In the genomic region with DNA sequence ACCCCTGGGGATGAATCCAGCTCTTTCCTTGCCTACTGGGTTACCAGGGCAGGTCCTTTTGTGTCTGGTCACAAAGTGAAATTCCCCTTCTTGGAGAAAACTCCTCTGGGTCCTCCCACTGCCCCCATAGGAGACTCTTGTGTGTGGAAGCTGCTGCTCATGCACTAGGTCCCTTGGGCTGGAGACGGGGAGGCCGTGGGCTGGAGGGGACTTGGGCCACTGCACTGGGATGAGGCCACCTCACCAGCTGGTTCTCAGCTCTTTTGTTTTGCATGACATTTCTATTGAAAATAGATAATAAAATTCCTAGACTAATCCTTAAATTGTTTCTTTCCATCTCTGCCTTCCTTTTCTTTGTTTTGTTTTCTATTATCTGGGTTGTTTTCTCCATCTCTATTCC, we compare ENCODE assay signal across 25 cellular contexts.
"Had no signal": no experiment of that assay in that cellular context is flagged by ENCODE, and none has a peak within 500 bp of the region (broad histone marks: within the 10 kb centered on the region; RNA-seq: fewer than 3 reads in every experiment).

No MANE protein-coding gene starts in this region.

- H3K9me2 ChIP-seq: SK-N-SH had no signal

- H3K4me1 ChIP-seq: ascending aorta, body of pancreas, Peyer's patch, SJCRH30 had no signal

- H3K36me3 Mint-ChIP-seq: activated CD4-positive, alpha-beta memory T cell treated with anti-CD3 and anti-CD28 coated beads for 36 hours; activated naive CD4-positive, alpha-beta T cell treated with anti-CD3 and anti-CD28 coated beads, Interleukin-2, amount 10 ng/mL, durations not matched to agents 7 days and 5 days had no signal

- H3K27ac Mint-ChIP-seq: activated CD4-positive, alpha-beta memory T cell treated with anti-CD3 and anti-CD28 coated beads for 36 hours; activated CD4-positive, alpha-beta T cell treated with anti-CD3 and anti-CD28 coated beads, Interleukin-2, amount 10 ng/mL, durations not matched to agents 7 days and 5 days; activated naive CD4-positive, alpha-beta T cell treated with anti-CD3 and anti-CD28 coated beads, Interleukin-2, amount 10 ng/mL, durations not matched to agents 7 days and 5 days; activated naive CD8-positive, alpha-beta T cell treated with anti-CD3 and anti-CD28 coated beads, Interleukin-2, amount 50 U/mL, for 24 hours; activated T-helper 1 cell treated with anti-CD3 and anti-CD28 coated beads, Interleukin-12 subunit alpha, Interleukin-12 subunit beta, Interleukin-2, Interleukin-4 antibody, amounts not matched to agents 30 ng/mL and 10 ng/mL and 1 ng/mL, durations not matched to agents 14 hours and 24 hours and 36 hours had no signal

- H3K9me3 Mint-ChIP-seq: activated CD4-positive, alpha-beta memory T cell treated with anti-CD3 and anti-CD28 coated beads for 36 hours; activated naive CD4-positive, alpha-beta T cell treated with anti-CD3 and anti-CD28 coated beads, Interleukin-2, amount 10 ng/mL, durations not matched to agents 7 days and 5 days; activated naive CD8-positive, alpha-beta T cell treated with anti-CD3 and anti-CD28 coated beads, Interleukin-2, amount 50 U/mL, for 24 hours had no signal

- ATAC-seq: activated naive CD8-positive, alpha-beta T cell treated with anti-CD3 and anti-CD28 coated beads, Interleukin-2, amount 50 U/mL, for 24 hours; body of pancreas had no signal

- H3K27ac ChIP-seq: ascending aorta, body of pancreas, Peyer's patch, RWPE1, SJCRH30, VCaP had no signal

- H3K36me3 ChIP-seq: ascending aorta, Peyer's patch, SJCRH30 had no signal

- H3K4me2 ChIP-seq: SK-N-SH had no signal

- H3K9me3 ChIP-seq: ascending aorta, body of pancreas, Peyer's patch, SJCRH30, SK-N-SH had no signal

- H3K4me3 ChIP-seq: ascending aorta, body of pancreas, Peyer's patch, SJCRH30 had no signal

- H3K27me3 Mint-ChIP-seq: activated naive CD8-positive, alpha-beta T cell treated with anti-CD3 and anti-CD28 coated beads, Interleukin-2, amount 50 U/mL, for 24 hours had no signal

- H3K4me3 Mint-ChIP-seq: activated CD4-positive, alpha-beta memory T cell treated with anti-CD3 and anti-CD28 coated beads for 36 hours; activated CD4-positive, alpha-beta T cell treated with anti-CD3 and anti-CD28 coated beads, Interleukin-2, amount 10 ng/mL, durations not matched to agents 7 days and 5 days; activated naive CD4-positive, alpha-beta T cell treated with anti-CD3 and anti-CD28 coated beads, Interleukin-2, amount 10 ng/mL, durations not matched to agents 7 days and 5 days; activated naive CD8-positive, alpha-beta T cell treated with anti-CD3 and anti-CD28 coated beads, Interleukin-2, amount 50 U/mL, for 24 hours; activated T-helper 1 cell treated with anti-CD3 and anti-CD28 coated beads, Interleukin-12 subunit alpha, Interleukin-12 subunit beta, Interleukin-2, Interleukin-4 antibody, amounts not matched to agents 30 ng/mL and 10 ng/mL and 1 ng/mL, durations not matched to agents 14 hours and 24 hours and 36 hours had no signal

- H3K9ac ChIP-seq: SK-N-SH had no signal

- H3K27me3 ChIP-seq: ascending aorta, body of pancreas, Peyer's patch, SJCRH30 had no signal

- DNase-seq: activated CD4-positive, alpha-beta memory T cell treated with anti-CD3 and anti-CD28 coated beads for 36 hours; activated CD4-positive, alpha-beta T cell treated with anti-CD3 and anti-CD28 coated beads, Interleukin-2, amount 10 ng/mL, durations not matched to agents 7 days and 5 days; activated CD4-positive, CD25-positive, alpha-beta regulatory T cell; activated gamma-delta T cell; activated naive CD4-positive, alpha-beta T cell treated with anti-CD3 and anti-CD28 coated beads, Interleukin-2, amount 10 ng/mL, durations not matched to agents 7 days and 5 days; activated naive CD8-positive, alpha-beta T cell treated with anti-CD3 and anti-CD28 coated beads, Interleukin-2, amount 50 U/mL, for 24 hours; amniotic stem cell; body of pancreas; central memory CD4-positive, alpha-beta T cell; Kasumi-1; NCI-H1105 treated with DMSO at 0.1 percent for 48 hours; NCI-H1436 treated with DMSO at 0.1 percent for 48 hours; NCI-H187 treated with DMSO at 0.1 percent for 48 hours; NCI-H2081 treated with DMSO at 0.1 percent for 48 hours; NCI-H446; NCI-H524; Peyer's patch; Right ventricle myocardium superior; SJCRH30; SK-N-SH; T-helper 1 cell had no signal
